In genomic region chr11:20536784-20537183, GRCh38 we compare ENCODE assay signal across 35 cellular contexts.
"Had no signal": no experiment of that assay in that cellular context is flagged by ENCODE, and none has a peak within 500 bp of the region (broad histone marks: within the 10 kb centered on the region; RNA-seq: fewer than 3 reads in every experiment).

No MANE protein-coding gene starts in this region.

- DNase-seq: activated CD4-positive, alpha-beta memory T cell treated with anti-CD3 and anti-CD28 coated beads, Interleukin-2, amount 10 ng/mL, durations not matched to agents 7 days and 5 days; activated CD4-positive, alpha-beta T cell treated with anti-CD3 and anti-CD28 coated beads for 1 hour; activated CD4-positive, alpha-beta T cell treated with anti-CD3 and anti-CD28 coated beads for 48 hours; activated CD4-positive, CD25-positive, alpha-beta regulatory T cell; activated CD8-positive, alpha-beta memory T cell treated with anti-CD3 and anti-CD28 coated beads for 24 hours; activated CD8-positive, alpha-beta memory T cell treated with anti-CD3 and anti-CD28 coated beads, Interleukin-2, amount 10 ng/mL, durations not matched to agents 7 days and 5 days; activated CD8-positive, alpha-beta memory T cell treated with anti-CD3 and anti-CD28 coated beads, Interleukin-2, amount 50 U/mL, for 48 hours; activated effector memory CD4-positive, alpha-beta T cell treated with anti-CD3 and anti-CD28 coated beads, Interleukin-2, amount 50 U/mL, for 16 hours; activated naive CD4-positive, alpha-beta T cell; activated naive CD4-positive, alpha-beta T cell treated with anti-CD3 and anti-CD28 coated beads, Interleukin-2, amount 50 U/mL, for 16 hours; activated naive CD8-positive, alpha-beta T cell treated with anti-CD3 and anti-CD28 coated beads for 36 hours; activated T-cell treated with anti-CD3 and anti-CD28 coated beads, Interleukin-2, amount 50 U/mL, for 1 hour; activated T-cell treated with anti-CD3 and anti-CD28 coated beads, Interleukin-2, amount 50 U/mL, for 72 hours; amygdala; MM.1S; MV-4-11; NCI-H1092; NCI-H1436 treated with DMSO at 0.1 percent for 48 hours; NCI-H1694 treated with DMSO at 0.1 percent for 48 hours; NCI-H2029; NCI-H2107; NCI-H2171; NCI-H510A; NCI-H526; NCI-H774; SHP77; SJCRH30; SW 1271; T-helper 1 cell; T-helper 2 cell; T-helper 9 cell had no signal

- H3K27ac ChIP-seq: ascending aorta, cardiac muscle cell, KMS-11, SJCRH30, VCaP had no signal

- H3K9me3 ChIP-seq: ascending aorta had no signal

- H3K4me3 ChIP-seq: ascending aorta, cardiac muscle cell, SJCRH30 had no signal

- H3K27me3 ChIP-seq: ascending aorta, cardiac muscle cell, SJCRH30 had no signal

- H3K36me3 ChIP-seq: ascending aorta, cardiac muscle cell, SJCRH30 had no signal
